ENCODE assay signal across 13 cellular contexts in genomic region chr12:95202691-95203476, GRCh38. TPM values are rescaled to one million over a fixed set of nuclear protein-coding genes. Genes with fewer than 3 reads are reported as not detected.
DNase-seq lines count a peak whose midpoint lies in the region; ATAC-seq, FAIRE-seq and TF ChIP-seq lines count a peak whose summit lies in the region.
"Had no signal": no experiment of that assay in that cellular context is flagged by ENCODE, and none has a peak within 500 bp of the region (broad histone marks: within the 10 kb centered on the region; RNA-seq: fewer than 3 reads in every experiment).

No MANE protein-coding gene starts in this region.

- H3K27me3 Mint-ChIP-seq in stimulated activated memory B cell treated with anti-CD40 and anti-IgM and Interleukin-4, amounts not matched to agents 10 μg/mL and 1 μg/mL and 100 μg/mL, for 72 hours: peaks cover 8% of the 10 kb centered on the region
- H3K27me3 Mint-ChIP-seq in activated CD4-positive, alpha-beta memory T cell treated with anti-CD3 and anti-CD28 coated beads, Interleukin-2, amount 10 ng/mL, durations not matched to agents 7 days and 5 days: no peaks in the 10 kb centered on the region
- H3K27me3 Mint-ChIP-seq in stimulated activated naive CD8-positive, alpha-beta T cell treated with anti-CD3 and anti-CD28 coated beads, Interleukin-15, amount 100 ng/mL, for 72 hours: no peaks in the 10 kb centered on the region

- H3K27ac ChIP-seq in RWPE1: peak overlapping the region; percentile 91
- H3K27ac ChIP-seq: neutrophil had no signal

- no peak for ATAC-seq in stimulated activated memory B cell treated with anti-CD40 and anti-IgM and Interleukin-4, amounts not matched to agents 10 μg/mL and 1 μg/mL and 100 μg/mL, for 72 hours
- no peak for ATAC-seq in stimulated activated naive CD8-positive, alpha-beta T cell treated with anti-CD3 and anti-CD28 coated beads, Interleukin-15, amount 100 ng/mL, for 72 hours

- H3K4me3 Mint-ChIP-seq in stimulated activated memory B cell treated with anti-CD40 and anti-IgM and Interleukin-4, amounts not matched to agents 10 μg/mL and 1 μg/mL and 100 μg/mL, for 72 hours: peak overlapping the region; percentile 22
- no peak overlapping the region for H3K4me3 Mint-ChIP-seq in activated CD4-positive, alpha-beta memory T cell treated with anti-CD3 and anti-CD28 coated beads, Interleukin-2, amount 10 ng/mL, durations not matched to agents 7 days and 5 days
- no peak overlapping the region for H3K4me3 Mint-ChIP-seq in stimulated activated naive CD8-positive, alpha-beta T cell treated with anti-CD3 and anti-CD28 coated beads, Interleukin-15, amount 100 ng/mL, for 72 hours
- H3K4me3 Mint-ChIP-seq: activated naive CD4-positive, alpha-beta T cell treated with anti-CD3 and anti-CD28 coated beads, Interleukin-2, amount 10 ng/mL, durations not matched to agents 7 days and 5 days; T-helper 1 cell treated with Interleukin-12 subunit alpha and Interleukin-12 subunit beta and Interleukin-4 antibody, amounts not matched to agents 30 μg/mL and 1 μg/mL, for 36 hours had no signal

- H3K36me3 Mint-ChIP-seq in stimulated activated memory B cell treated with anti-CD40 and anti-IgM and Interleukin-4, amounts not matched to agents 10 μg/mL and 1 μg/mL and 100 μg/mL, for 72 hours: no peaks in the 10 kb centered on the region
- H3K36me3 Mint-ChIP-seq in activated CD4-positive, alpha-beta memory T cell treated with anti-CD3 and anti-CD28 coated beads, Interleukin-2, amount 10 ng/mL, durations not matched to agents 7 days and 5 days (ENCODE audit: low read depth): no peaks in the 10 kb centered on the region
- H3K36me3 Mint-ChIP-seq: activated naive CD4-positive, alpha-beta T cell treated with anti-CD3 and anti-CD28 coated beads, Interleukin-2, amount 10 ng/mL, durations not matched to agents 7 days and 5 days had no signal

- H3K9me3 Mint-ChIP-seq in stimulated activated memory B cell treated with anti-CD40 and anti-IgM and Interleukin-4, amounts not matched to agents 10 μg/mL and 1 μg/mL and 100 μg/mL, for 72 hours: no peaks in the 10 kb centered on the region
- no peaks in the 10 kb centered on the region for H3K9me3 Mint-ChIP-seq in activated CD4-positive, alpha-beta memory T cell treated with anti-CD3 and anti-CD28 coated beads, Interleukin-2, amount 10 ng/mL, durations not matched to agents 7 days and 5 days
- no peaks in the 10 kb centered on the region for H3K9me3 Mint-ChIP-seq in stimulated activated naive CD8-positive, alpha-beta T cell treated with anti-CD3 and anti-CD28 coated beads, Interleukin-15, amount 100 ng/mL, for 72 hours
- H3K9me3 Mint-ChIP-seq: activated naive CD4-positive, alpha-beta T cell treated with anti-CD3 and anti-CD28 coated beads, Interleukin-2, amount 10 ng/mL, durations not matched to agents 7 days and 5 days; T-helper 1 cell treated with Interleukin-12 subunit alpha and Interleukin-12 subunit beta and Interleukin-4 antibody, amounts not matched to agents 30 μg/mL and 1 μg/mL, for 36 hours had no signal

- peak; percentile 9 for FAIRE-seq in GM18507 (lab: Jason Lieb, UNC)

- TF ChIP-seq CTCF in RWPE1 (conservative IDR thresholded peaks at IDR 0.05; ENCODE audit: low read depth) (no peak), fibroblast of the aortic adventitia (IDR thresholded peaks at IDR 0.05; ENCODE audit: insufficient read depth, low read length) (no peak)

- CTCF ChIA-PET in RWPE1 (lab: Yijun Ruan, JAX): no interaction called here
- CTCF ChIA-PET in activated CD4-positive, alpha-beta memory T cell treated with anti-CD3 and anti-CD28 coated beads, Interleukin-2, amount 10 ng/mL, durations not matched to agents 7 days and 5 days (lab: Charles Lee): no interaction called here

- H3K4me1 Mint-ChIP-seq in stimulated activated memory B cell treated with anti-CD40 and anti-IgM and Interleukin-4, amounts not matched to agents 10 μg/mL and 1 μg/mL and 100 μg/mL, for 72 hours: peaks cover 23% of the 10 kb centered on the region
- peaks cover 1% of the 10 kb centered on the region for H3K4me1 Mint-ChIP-seq in activated CD4-positive, alpha-beta memory T cell treated with anti-CD3 and anti-CD28 coated beads, Interleukin-2, amount 10 ng/mL, durations not matched to agents 7 days and 5 days
- peaks cover 7% of the 10 kb centered on the region for H3K4me1 Mint-ChIP-seq in stimulated activated naive CD8-positive, alpha-beta T cell treated with anti-CD3 and anti-CD28 coated beads, Interleukin-15, amount 100 ng/mL, for 72 hours

- DNase-seq in GM18507 (ENCODE audit: extremely low spot score, insufficient read length, low read depth) (no peak), RWPE1 (ENCODE audit: low spot score) (no peak), fibroblast of the aortic adventitia (ENCODE audit: low read depth) (peak; percentile 40), NCI-H510A treated with DMSO at 0.1 percent for 48 hours (lab: John Stamatoyannopoulos, UW) (no peak)
- no peak for DNase-seq in activated CD4-positive, alpha-beta memory T cell treated with anti-CD3 and anti-CD28 coated beads, Interleukin-2, amount 10 ng/mL, durations not matched to agents 7 days and 5 days
- DNase-seq in stimulated activated naive CD8-positive, alpha-beta T cell treated with anti-CD3 and anti-CD28 coated beads, Interleukin-15, amount 100 ng/mL, for 72 hours: no peak
- DNase-seq in activated CD4-positive, alpha-beta T cell treated with anti-CD3 and anti-CD28 coated beads for 4 hours: no peak
- DNase-seq: activated naive CD4-positive, alpha-beta T cell treated with anti-CD3 and anti-CD28 coated beads, Interleukin-2, amount 10 ng/mL, durations not matched to agents 7 days and 5 days; NCI-H2029 treated with DMSO at 0.1 percent for 48 hours; stimulated activated CD8-positive, alpha-beta memory T cell treated with anti-CD3 and anti-CD28 coated beads, Interleukin-4, amount 100 ng/mL, for 48 hours had no signal

- H3K4me3 ChIP-seq in fibroblast of the aortic adventitia (ENCODE audit: low read depth, low read length): no peak overlapping the region

- POLR2A ChIA-PET in RWPE1 (lab: Yijun Ruan, JAX; ENCODE audit: low non-redundant PET): interaction anchor here (0.9 kb wide), 1 partner anchor 18 kb away, joined by 3 read pairs; no protein-coding TSS in a partner anchor
- POLR2A ChIA-PET in activated CD4-positive, alpha-beta memory T cell treated with anti-CD3 and anti-CD28 coated beads, Interleukin-2, amount 10 ng/mL, durations not matched to agents 7 days and 5 days (lab: Charles Lee): no interaction called here

- peak overlapping the region; percentile 61 for H3K27ac Mint-ChIP-seq in stimulated activated memory B cell treated with anti-CD40 and anti-IgM and Interleukin-4, amounts not matched to agents 10 μg/mL and 1 μg/mL and 100 μg/mL, for 72 hours
- no peak overlapping the region for H3K27ac Mint-ChIP-seq in activated CD4-positive, alpha-beta memory T cell treated with anti-CD3 and anti-CD28 coated beads, Interleukin-2, amount 10 ng/mL, durations not matched to agents 7 days and 5 days
- H3K27ac Mint-ChIP-seq in stimulated activated naive CD8-positive, alpha-beta T cell treated with anti-CD3 and anti-CD28 coated beads, Interleukin-15, amount 100 ng/mL, for 72 hours: no peak overlapping the region
- H3K27ac Mint-ChIP-seq: activated naive CD4-positive, alpha-beta T cell treated with anti-CD3 and anti-CD28 coated beads, Interleukin-2, amount 10 ng/mL, durations not matched to agents 7 days and 5 days; T-helper 1 cell treated with Interleukin-12 subunit alpha and Interleukin-12 subunit beta and Interleukin-4 antibody, amounts not matched to agents 30 μg/mL and 1 μg/mL, for 36 hours had no signal

RNA-seq across cellular contexts. Expression of gene FGD6, which starts 14.4 kb away (rescaled TPM):
- 12.5 and 13.1 TPM in 2 replicates for total RNA-seq in fibroblast of the aortic adventitia (ENCODE audit: low replicate concordance)
- total RNA-seq in activated CD4-positive, alpha-beta memory T cell treated with anti-CD3 and anti-CD28 coated beads, Interleukin-2, amount 10 ng/mL, durations not matched to agents 7 days and 5 days: under 1 TPM; 0.45 to 0.71 TPM

RNA-seq across cellular contexts. Expression of gene VEZT, which starts 14.7 kb away (rescaled TPM):
- total RNA-seq in fibroblast of the aortic adventitia (ENCODE audit: low replicate concordance): 31.4 and 98.6 TPM in 2 replicates
- 10 to 100 TPM; 35.7 to 38.4 TPM for total RNA-seq in activated CD4-positive, alpha-beta memory T cell treated with anti-CD3 and anti-CD28 coated beads, Interleukin-2, amount 10 ng/mL, durations not matched to agents 7 days and 5 days
